ENCODE assay signal across 1 cellular context in genomic region chr12:47835831-47836155, GRCh38.
TF ChIP-seq lines count a peak whose summit lies in the region.

No MANE protein-coding gene starts in this region.

TF ChIP-seq in SK-N-SH, 30 proteins besides CTCF, POLR2A, EP300 and RAD21:
- TF ChIP-seq USF2 (IDR thresholded peaks at IDR 0.05; ENCODE audit: borderline replicate concordance, low read depth, low read length) (no peak), MEF2A (IDR thresholded peaks at IDR 0.05; ENCODE audit: borderline replicate concordance, low read depth) (no peak), FOXM1 (IDR thresholded peaks at IDR 0.05; ENCODE audit: low read depth) (no peak), CHD2 (IDR thresholded peaks at IDR 0.05; ENCODE audit: low read length, partially characterized antibody) (no peak), MAX (IDR thresholded peaks at IDR 0.05; ENCODE audit: low read depth) (no peak), TAF1 (IDR thresholded peaks at IDR 0.05; ENCODE audit: borderline replicate concordance, low read depth, low read length) (no peak), GABPA (IDR thresholded peaks at IDR 0.05; ENCODE audit: low read depth) (no peak), RXRA (IDR thresholded peaks at IDR 0.05; ENCODE audit: borderline replicate concordance, low read depth) (no peak), SMC3 (IDR thresholded peaks at IDR 0.05; ENCODE audit: low read depth, low read length) (no peak), TCF12 (IDR thresholded peaks at IDR 0.05) (no peak), RFX5 (IDR thresholded peaks at IDR 0.05; ENCODE audit: low read length) (no peak), FOXJ3 (CRISPR knock-in tag; IDR thresholded peaks at IDR 0.05) (no peak), ELF1 (IDR thresholded peaks at IDR 0.05) (no peak), FOSL2 (IDR thresholded peaks at IDR 0.05; ENCODE audit: borderline replicate concordance, low read depth) (no peak), PBX3 (IDR thresholded peaks at IDR 0.05) (no peak), YY1 (IDR thresholded peaks at IDR 0.05; ENCODE audit: low read depth) (no peak), USF1 (IDR thresholded peaks at IDR 0.05; ENCODE audit: borderline replicate concordance, low read depth) (no peak), GATA2 (CRISPR knock-in tag; IDR thresholded peaks at IDR 0.05) (no peak), JUND (IDR thresholded peaks at IDR 0.05) (no peak)
